ENCODE assay signal across 10 cellular contexts in the genomic region with DNA sequence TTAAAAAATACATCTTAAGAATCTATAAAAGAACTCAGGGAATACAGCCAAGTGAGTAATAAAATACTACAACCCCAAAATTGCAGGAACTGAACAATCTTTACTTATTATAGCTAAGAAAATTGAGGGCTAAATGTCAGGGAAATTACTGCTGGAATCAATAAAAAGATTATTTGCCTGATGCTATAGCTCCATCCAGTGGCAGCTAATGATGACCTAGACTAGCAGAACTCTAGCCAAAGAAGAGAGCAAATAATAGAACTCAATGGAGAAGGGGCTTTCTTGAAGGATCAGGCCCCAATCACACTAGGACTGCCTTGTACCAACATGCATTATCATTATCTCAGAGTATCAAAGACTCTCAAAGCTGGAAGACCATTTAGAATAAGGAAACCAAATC.
DNase-seq lines count a peak whose midpoint lies in the region; ATAC-seq and TF ChIP-seq lines count a peak whose summit lies in the region.
"Had no signal": no experiment of that assay in that cellular context is flagged by ENCODE, and none has a peak within 500 bp of the region (broad histone marks: within the 10 kb centered on the region; RNA-seq: fewer than 3 reads in every experiment).

No MANE protein-coding gene starts in this region.

- no peak overlapping the region for H3K27ac ChIP-seq in 22Rv1
- H3K27ac ChIP-seq: colonic mucosa had no signal

- H3K4me3 ChIP-seq in GM12875 (ENCODE audit: low read depth, low read length) (no peak overlapping the region), epithelial cell of proximal tubule (ENCODE audit: low read depth, low read length) (no peak overlapping the region)
- H3K4me3 ChIP-seq: colonic mucosa had no signal

- peak; percentile 21 for DNase-seq in NCI-H2227 treated with DMSO at 0.1 percent for 48 hours (lab: John Stamatoyannopoulos, UW)
- DNase-seq in epithelial cell of proximal tubule (ENCODE audit: low read depth) = no peak
- DNase-seq in UCSD-AML1 (lab: John Stamatoyannopoulos, UW; ENCODE audit: unreplicated experiment) = no peak
- no peak for DNase-seq in MV-4-11 (lab: John Stamatoyannopoulos, UW)
- no peak for DNase-seq in GF-D8 (lab: John Stamatoyannopoulos, UW)
- DNase-seq: colonic mucosa, NCI-H187 treated with DMSO at 0.1 percent for 48 hours had no signal

- TF ChIP-seq CTCF in 22Rv1 (IDR thresholded peaks at IDR 0.05) = peak; percentile 79
- TF ChIP-seq CTCF in GM12875 (IDR thresholded peaks at IDR 0.05; ENCODE audit: borderline replicate concordance, insufficient read depth, low read depth, low read length) = peak; percentile 35; the same call in 1 of the 2 replicates
- peak; percentile 75 for TF ChIP-seq CTCF in epithelial cell of proximal tubule (conservative IDR thresholded peaks at IDR 0.05; ENCODE audit: low read depth, low read length)

- no peak for ATAC-seq in GM18867 (IDR thresholded peaks at IDR 0.05; ENCODE audit: unreplicated experiment)
